ENCODE assay signal across 19 cellular contexts in genomic region chr7:23894891-23895569, GRCh38.
DNase-seq lines count a peak whose midpoint lies in the region; ATAC-seq, FAIRE-seq and TF ChIP-seq lines count a peak whose summit lies in the region.
"Had no signal": no experiment of that assay in that cellular context is flagged by ENCODE, and none has a peak within 500 bp of the region (broad histone marks: within the 10 kb centered on the region; RNA-seq: fewer than 3 reads in every experiment).

No MANE protein-coding gene starts in this region.

- H3K9me3 ChIP-seq in BLaER1 treated with 17β-estradiol and CSF1 and Interleukin-3, amounts not matched to agents 10 nM and 100 nM (replicated peaks in 1 of 11) = 0 out of 22 replicates have a peak, but pooled peaks cover 0 to 5% (median 0%) of the 10 kb centered on the region in 11 experiments
- H3K9me3 ChIP-seq in DND-41 (ENCODE audit: insufficient read depth, low read length, severe bottlenecking) (no peaks in the 10 kb centered on the region), kidney (ENCODE audit: control insufficient read depth in 1 of 2, low read length in 2 of 2) (no peaks in the 10 kb centered on the region)
- H3K9me3 ChIP-seq: heart left ventricle, left ventricle myocardium inferior, mucosa of descending colon, tibial nerve had no signal

- POLR2A ChIA-PET in activated CD8-positive, alpha-beta T cell treated with anti-CD3 and anti-CD28 coated beads, Interleukin-2, amount 10 ng/mL, durations not matched to agents 7 days and 5 days (lab: Charles Lee) = no interaction called here

- DNase-seq in DND-41 (no peak), natural killer cell (no peak), kidney (no peak)
- DNase-seq in activated CD8-positive, alpha-beta T cell treated with anti-CD3 and anti-CD28 coated beads, Interleukin-2, amount 10 ng/mL, durations not matched to agents 7 days and 5 days = peak; percentile 33
- DNase-seq: H9; heart left ventricle; left ventricle myocardium inferior; mucosa of descending colon; NCI-H2107; NCI-H510A treated with DMSO at 0.1 percent for 48 hours; Right ventricle myocardium superior; stimulated activated CD4-positive, alpha-beta T cell treated with anti-CD3 and anti-CD28 coated beads, Interleukin-12 subunit alpha, Interleukin-12 subunit beta, amount 100 ng/mL, for 4 hours had no signal

- H3K27me3 Mint-ChIP-seq in activated CD8-positive, alpha-beta T cell treated with anti-CD3 and anti-CD28 coated beads, Interleukin-2, amount 10 ng/mL, durations not matched to agents 7 days and 5 days (ENCODE audit: low read depth) = peaks cover 9% of the 10 kb centered on the region
- peaks cover 2 to 3% of the 10 kb centered on the region in 2 donors for H3K27me3 Mint-ChIP-seq in natural killer cell (ENCODE audit: low read depth in 2 of 2)

- intact Hi-C loops in natural killer cell (cut with micrococcal nuclease) (no loop called here), kidney (cut with DNase I) (no loop called here)

- H3K4me3 ChIP-seq in BLaER1 treated with 17β-estradiol and CSF1 and Interleukin-3, amounts not matched to agents 10 nM and 100 nM = peak overlapping the region in 1 of 10 experiments; percentile 5; a peak in 3 of 20 replicates
- H3K4me3 ChIP-seq in DND-41 (ENCODE audit: low read depth in 1 of 2, low read length in 2 of 2) = no peak overlapping the region
- no peak overlapping the region for H3K4me3 ChIP-seq in kidney (ENCODE audit: low read length in 2 of 2)
- H3K4me3 ChIP-seq: coronary artery, heart left ventricle, left ventricle myocardium inferior, mucosa of descending colon, tibial nerve had no signal

- peaks cover 0 to 22% (median 4%) of the 10 kb centered on the region in 11 experiments; a peak in 6 of 22 replicates for H4K20me1 ChIP-seq in BLaER1 treated with 17β-estradiol and CSF1 and Interleukin-3, amounts not matched to agents 10 nM and 100 nM
- H4K20me1 ChIP-seq in DND-41 (ENCODE audit: insufficient read depth, low read length) = no peaks in the 10 kb centered on the region

- no peak overlapping the region for H3K27ac ChIP-seq in BLaER1 treated with 17β-estradiol and CSF1 and Interleukin-3, amounts not matched to agents 10 nM and 100 nM
- H3K27ac ChIP-seq in DND-41 (ENCODE audit: low read length) = no peak overlapping the region
- no peak overlapping the region for H3K27ac ChIP-seq in kidney (ENCODE audit: low read depth in 2 of 2, low read length in 2 of 2)
- H3K27ac ChIP-seq: coronary artery, heart left ventricle, left ventricle myocardium inferior, tibial nerve, VCaP had no signal

- peak overlapping the region; percentile 58 for H3K4me3 Mint-ChIP-seq in activated CD8-positive, alpha-beta T cell treated with anti-CD3 and anti-CD28 coated beads, Interleukin-2, amount 10 ng/mL, durations not matched to agents 7 days and 5 days
- peak overlapping the region; percentile 75 for H3K4me3 Mint-ChIP-seq in natural killer cell
- H3K4me3 Mint-ChIP-seq: B cell, H9 had no signal

- TF ChIP-seq CTCF in DND-41 (IDR thresholded peaks at IDR 0.05; ENCODE audit: borderline replicate concordance, extremely low read depth, low read length, poor library complexity, severe bottlenecking) (no peak), natural killer cell (IDR thresholded peaks at IDR 0.05) (no peak), kidney (IDR thresholded peaks at IDR 0.05; ENCODE audit: borderline replicate concordance, extremely low read depth, insufficient read depth) (no peak)

- no peak overlapping the region for H2AFZ ChIP-seq in DND-41 (ENCODE audit: low read depth, low read length)

- peaks cover 34% of the 10 kb centered on the region for H3K4me1 Mint-ChIP-seq in activated CD8-positive, alpha-beta T cell treated with anti-CD3 and anti-CD28 coated beads, Interleukin-2, amount 10 ng/mL, durations not matched to agents 7 days and 5 days (ENCODE audit: low read depth)
- H3K4me1 Mint-ChIP-seq in natural killer cell = peaks cover 27 to 35% of the 10 kb centered on the region in 2 donors
- H3K4me1 Mint-ChIP-seq: B cell had no signal

- no peaks in the 10 kb centered on the region for H3K36me3 Mint-ChIP-seq in activated CD8-positive, alpha-beta T cell treated with anti-CD3 and anti-CD28 coated beads, Interleukin-2, amount 10 ng/mL, durations not matched to agents 7 days and 5 days (ENCODE audit: low read depth)
- H3K36me3 Mint-ChIP-seq in natural killer cell = no peaks in the 10 kb centered on the region

- no peaks in the 10 kb centered on the region for H3K36me3 ChIP-seq in BLaER1 treated with 17β-estradiol and CSF1 and Interleukin-3, amounts not matched to agents 10 nM and 100 nM
- H3K36me3 ChIP-seq in DND-41 (ENCODE audit: insufficient read depth, low read length) (no peaks in the 10 kb centered on the region), kidney (ENCODE audit: control insufficient read depth in 1 of 2, insufficient read depth in 2 of 2, low read length in 2 of 2) (no peaks in the 10 kb centered on the region)
- H3K36me3 ChIP-seq: heart left ventricle, left ventricle myocardium inferior, tibial nerve had no signal

- no peak for FAIRE-seq in kidney (lab: Jason Lieb, UNC)

- H3K4me2 ChIP-seq in BLaER1 treated with 17β-estradiol and CSF1 and Interleukin-3, amounts not matched to agents 10 nM and 100 nM = peak overlapping the region; percentile 56 to 90 (median 81)
- H3K4me2 ChIP-seq in DND-41 (ENCODE audit: insufficient read depth, low read length) = peak overlapping the region; percentile 43; the same call in 1 of the 2 replicates

- ATAC-seq in DND-41 (ENCODE audit: insufficient read depth, low read depth) (no peak), natural killer cell (peak; percentile 25 to 68 (median 49)), HG03432 (IDR thresholded peaks at IDR 0.05; ENCODE audit: unreplicated experiment) (no peak), GM19463 (IDR thresholded peaks at IDR 0.05; ENCODE audit: unreplicated experiment) (no peak)
- peak; percentile 40 for ATAC-seq in activated CD8-positive, alpha-beta T cell treated with anti-CD3 and anti-CD28 coated beads, Interleukin-2, amount 10 ng/mL, durations not matched to agents 7 days and 5 days
- ATAC-seq: heart left ventricle, mucosa of descending colon had no signal

- H3K4me1 ChIP-seq in BLaER1 treated with 17β-estradiol and CSF1 and Interleukin-3, amounts not matched to agents 10 nM and 100 nM = peaks cover 30 to 37% (median 35%) of the 10 kb centered on the region in 10 experiments
- H3K4me1 ChIP-seq in DND-41 (ENCODE audit: insufficient read depth, low read length) (peaks cover 22% of the 10 kb centered on the region), kidney (ENCODE audit: control insufficient read depth in 1 of 2, insufficient read depth in 1 of 2, low read depth in 1 of 2, low read length in 2 of 2) (no peaks in the 10 kb centered on the region)
- H3K4me1 ChIP-seq: heart left ventricle, left ventricle myocardium inferior, tibial nerve had no signal

- H3K9ac ChIP-seq in BLaER1 treated with 17β-estradiol and CSF1 and Interleukin-3, amounts not matched to agents 10 nM and 100 nM = no peak overlapping the region
- H3K9ac ChIP-seq in DND-41 (ENCODE audit: low read depth, low read length) (no peak overlapping the region), kidney (ENCODE audit: low read length in 2 of 2) (no peak overlapping the region)

- peaks cover 0 to 46% (median 17%) of the 10 kb centered on the region in 11 experiments; a peak in 17 of 22 replicates for H3K27me3 ChIP-seq in BLaER1 treated with 17β-estradiol and CSF1 and Interleukin-3, amounts not matched to agents 10 nM and 100 nM
- H3K27me3 ChIP-seq in DND-41 (ENCODE audit: insufficient read depth, low read length, poor library complexity) = peaks cover 18% of the 10 kb centered on the region
- H3K27me3 ChIP-seq: tibial nerve had no signal

- CTCF ChIA-PET in activated CD8-positive, alpha-beta T cell treated with anti-CD3 and anti-CD28 coated beads, Interleukin-2, amount 10 ng/mL, durations not matched to agents 7 days and 5 days (lab: Charles Lee) = no interaction called here

- H3K79me2 ChIP-seq in DND-41 (ENCODE audit: insufficient read depth, low read length) = no peaks in the 10 kb centered on the region

- H3K27ac Mint-ChIP-seq in activated CD8-positive, alpha-beta T cell treated with anti-CD3 and anti-CD28 coated beads, Interleukin-2, amount 10 ng/mL, durations not matched to agents 7 days and 5 days = peak overlapping the region; percentile 62
- peak overlapping the region; percentile 62 to 67 for H3K27ac Mint-ChIP-seq in natural killer cell
- H3K27ac Mint-ChIP-seq: B cell, H9 had no signal

- no peaks in the 10 kb centered on the region for H3K9me3 Mint-ChIP-seq in activated CD8-positive, alpha-beta T cell treated with anti-CD3 and anti-CD28 coated beads, Interleukin-2, amount 10 ng/mL, durations not matched to agents 7 days and 5 days (ENCODE audit: insufficient read depth)
- H3K9me3 Mint-ChIP-seq in natural killer cell = no peaks in the 10 kb centered on the region
- H3K9me3 Mint-ChIP-seq: H9 had no signal

Comparison
In these comparisons a context has a peak if more than half of its experiments do, and no peak if none do; other contexts are left out.
1. ATAC-seq: peak in activated CD8-positive, alpha-beta T cell treated with anti-CD3 and anti-CD28 coated beads, Interleukin-2, amount 10 ng/mL, durations not matched to agents 7 days and 5 days (single experiment) and natural killer cell (3 of 3); none in DND-41 (single experiment), HG03432 (single experiment) and GM19463 (single experiment).